In genomic region chr19:7916908-7917291, GRCh38 we compare ENCODE assay signal across 9 cellular contexts. TPM values are rescaled to one million over a fixed set of nuclear protein-coding genes. Genes with fewer than 3 reads are reported as not detected.
A peak's percentile ranks its signal among the peaks of the same experiment; 100 is the strongest.
DNase-seq lines count a peak whose midpoint lies in the region; ATAC-seq and TF ChIP-seq lines count a peak whose summit lies in the region.
"Had no signal": no experiment of that assay in that cellular context is flagged by ENCODE, and none has a peak within 500 bp of the region (broad histone marks: within the 10 kb centered on the region; RNA-seq: fewer than 3 reads in every experiment).

No MANE protein-coding gene starts in this region.

- WGBS in HUES64 = 4% methylated on average over 25 of the region's 25 CpGs

- H4K20me1 ChIP-seq in BLaER1 = peaks cover 90% of the 10 kb centered on the region

- no peak for ATAC-seq in GM21737 (IDR thresholded peaks at IDR 0.05; ENCODE audit: unreplicated experiment)
- ATAC-seq in GM21515 (IDR thresholded peaks at IDR 0.05; ENCODE audit: unreplicated experiment) = no peak

- peaks cover 70% of the 10 kb centered on the region for H3K27me3 ChIP-seq in BLaER1
- H3K27me3 ChIP-seq in HUES64 (ENCODE audit: insufficient read depth, low read length) = peaks cover 49% of the 10 kb centered on the region

- peak overlapping the region; percentile 94 for H3K4me2 ChIP-seq in BLaER1

- peaks cover 63% of the 10 kb centered on the region for H3K27me3 Mint-ChIP-seq in nephron progenitor cell (ENCODE audit: low read depth, poor library complexity)

- H3K36me3 Mint-ChIP-seq in nephron progenitor cell (ENCODE audit: low read depth) = peaks cover 10% of the 10 kb centered on the region

- peak overlapping the region; percentile 81 for H3K4me3 Mint-ChIP-seq in nephron progenitor cell

- H3K9me3 ChIP-seq in BLaER1 (no peaks in the 10 kb centered on the region), HUES64 (ENCODE audit: insufficient read depth, low read depth, low read length) (no peaks in the 10 kb centered on the region)

- no peak overlapping the region for H3K27ac Mint-ChIP-seq in nephron progenitor cell

- H3K27ac ChIP-seq in BLaER1 = no peak overlapping the region
- H3K27ac ChIP-seq in HUES64 (ENCODE audit: low read depth, low read length) = no peak overlapping the region
- H3K27ac ChIP-seq in cingulate gyrus (ENCODE audit: low read depth, low read length) = peak overlapping the region; percentile 47

- peaks cover 71% of the 10 kb centered on the region for H3K4me1 ChIP-seq in BLaER1
- peaks cover 5% of the 10 kb centered on the region; the same call in 1 of the 2 replicates for H3K4me1 ChIP-seq in HUES64 (ENCODE audit: insufficient read depth, low read length)

- H3K4me1 Mint-ChIP-seq in nephron progenitor cell = peaks cover 38% of the 10 kb centered on the region

- no peaks in the 10 kb centered on the region for H3K9me3 Mint-ChIP-seq in nephron progenitor cell

- no peak for DNase-seq in nephron progenitor cell
- no peak for DNase-seq in NCI-H2029 (lab: John Stamatoyannopoulos, UW)
- no peak for DNase-seq in pons (ENCODE audit: low spot score)
- DNase-seq: NCI-H1105 treated with DMSO at 0.1 percent for 48 hours had no signal

- H3K36me3 ChIP-seq in BLaER1 (peaks cover 12% of the 10 kb centered on the region), HUES64 (ENCODE audit: insufficient read depth, low read length) (peaks cover 9% of the 10 kb centered on the region)

- TF ChIP-seq CTCF in nephron progenitor cell (IDR thresholded peaks at IDR 0.05) = no peak

- H3K4me3 ChIP-seq in BLaER1 (peak overlapping the region; percentile 65), HUES64 (ENCODE audit: low read length) (peak overlapping the region; percentile 56)

- 0 out of 2 replicates have a peak overlapping the region, but pooled peaks have one; percentile 55 for H3K9ac ChIP-seq in BLaER1
- H3K9ac ChIP-seq in HUES64 (ENCODE audit: low read depth, low read length) = no peak overlapping the region

RNA-seq across cellular contexts. Expression of gene TGFBR3L, which starts 2.3 kb away (rescaled TPM):
- polyA plus RNA-seq in HUES64 (2013, experiment 1 of 2) = 0.40 TPM
- polyA plus RNA-seq in HUES64 (2013, experiment 2 of 2) = 1.5 TPM

RNA-seq across cellular contexts. Expression of gene SNAPC2, which starts 3.2 kb away (rescaled TPM):
- polyA plus RNA-seq in HUES64 (2013, experiment 1 of 2) = 16.9 TPM
- 22.9 TPM for polyA plus RNA-seq in HUES64 (2013, experiment 2 of 2)

RNA-seq across cellular contexts. Expression of gene CTXN1, which starts 9.0 kb away (rescaled TPM):
- polyA plus RNA-seq in HUES64 (2013, experiment 1 of 2) = 64.0 TPM
- 68.7 TPM for polyA plus RNA-seq in HUES64 (2013, experiment 2 of 2)

RNA-seq across cellular contexts. Expression of gene MAP2K7, which starts 13.2 kb away (rescaled TPM):
- polyA plus RNA-seq in HUES64 (2013, experiment 1 of 2) = 29.0 TPM
- 24.5 TPM for polyA plus RNA-seq in HUES64 (2013, experiment 2 of 2)

RNA-seq across cellular contexts. Expression of gene TIMM44, which starts 26.6 kb away (rescaled TPM):
- polyA plus RNA-seq in HUES64 (2013, experiment 1 of 2) = 64.3 TPM
- 53.5 TPM for polyA plus RNA-seq in HUES64 (2013, experiment 2 of 2)
